Comparison of ENCODE assay signal across 1 cellular context in the genomic region with DNA sequence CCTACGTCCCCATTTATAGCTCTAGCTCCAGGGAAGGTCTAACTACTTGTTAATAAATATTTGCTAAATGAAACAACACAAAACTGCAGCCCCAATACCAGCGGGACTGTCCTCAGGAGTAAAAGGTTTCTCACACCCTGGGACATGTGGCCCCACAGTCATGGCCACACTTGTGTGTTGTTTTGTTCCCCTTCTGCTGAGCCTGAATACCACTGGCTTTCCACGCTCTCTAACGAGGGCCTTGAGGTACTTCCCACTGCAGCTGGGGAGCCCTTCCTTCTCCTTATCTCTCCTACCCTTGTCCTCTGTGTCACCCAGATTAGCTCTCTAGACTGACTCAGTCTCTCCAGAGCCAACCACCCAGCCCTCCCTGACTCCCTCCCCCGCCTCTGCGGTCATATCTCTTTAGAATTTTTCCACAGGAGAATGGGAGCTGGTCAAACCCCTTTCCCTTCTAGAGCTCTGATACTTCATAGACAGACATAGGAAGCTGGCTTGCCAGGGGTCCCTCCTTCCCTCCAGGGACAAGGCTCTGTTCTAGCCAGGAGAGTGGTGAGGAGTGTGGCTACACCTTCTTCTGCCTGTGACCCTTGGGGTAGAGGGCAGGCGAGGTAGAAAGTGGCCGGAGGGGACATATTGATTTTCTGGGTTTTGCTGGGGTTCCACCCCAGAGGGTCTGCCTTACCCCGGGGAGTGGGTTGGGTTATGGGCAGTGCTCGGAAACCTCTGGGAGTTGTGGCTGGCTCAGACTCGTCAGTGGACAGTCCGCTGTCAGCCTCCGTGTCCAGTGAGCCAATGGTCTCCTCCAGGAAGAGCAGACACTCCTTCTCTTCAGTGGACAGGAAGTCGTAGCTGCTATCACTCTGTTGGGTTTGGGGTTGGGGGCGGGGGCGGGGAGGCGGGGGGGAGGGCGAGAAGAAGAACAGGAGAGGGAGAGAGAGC.
TF ChIP-seq lines count a peak whose summit lies in the region.

No MANE protein-coding gene starts in this region.

TF ChIP-seq in K562, 482 proteins besides CTCF, POLR2A, EP300 and RAD21 (continued from another document and continues in another):
- TF ChIP-seq KAT7 (CRISPR knock-in tag; IDR thresholded peaks at IDR 0.05; ENCODE audit: borderline replicate concordance) (peak; percentile 79; the same call in 1 of the 2 replicates), COPS2 (conservative IDR thresholded peaks at IDR 0.05) (no peak), SMARCA5 (IDR thresholded peaks at IDR 0.05) (peak; percentile 81), SIX5 (IDR thresholded peaks at IDR 0.05; ENCODE audit: borderline replicate concordance in 1 of 2, insufficient read depth in 1 of 2, low read depth in 1 of 2, low read length in 2 of 2) (no peak), POLR2AphosphoS5 (IDR thresholded peaks at IDR 0.05; ENCODE audit: control insufficient read depth, insufficient read depth, low read depth, low read length) (peak; percentile 99), ZKSCAN3 (CRISPR knock-in tag; IDR thresholded peaks at IDR 0.05) (peak; percentile 77; the same call in 1 of the 2 replicates), HMG20B (CRISPR knock-in tag; IDR thresholded peaks at IDR 0.05) (no peak), TAF7 (tag; IDR thresholded peaks at IDR 0.05) (peak; percentile 87), ZNF124 (CRISPR knock-in tag; IDR thresholded peaks at IDR 0.05) (no peak), MXD1 (CRISPR knock-in tag; IDR thresholded peaks at IDR 0.05; ENCODE audit: borderline replicate concordance, poor library complexity, severe bottlenecking) (peak; percentile 87), JUNB (CRISPR knock-in tag; conservative IDR thresholded peaks at IDR 0.05) (peak; percentile 82), ZNF77 (CRISPR knock-in tag; IDR thresholded peaks at IDR 0.05) (0 out of 2 replicates have a peak, but pooled peaks have one; percentile 26), SMARCA4 (IDR thresholded peaks at IDR 0.05) (peak; percentile 100), ZNF133 (CRISPR knock-in tag; IDR thresholded peaks at IDR 0.05) (peak; percentile 91), ASH1L (IDR thresholded peaks at IDR 0.05; ENCODE audit: borderline replicate concordance, low read depth, partially characterized antibody) (peak; percentile 27), NFIC (IDR thresholded peaks at IDR 0.05) (peak; percentile 98), BRF2 (IDR thresholded peaks at IDR 0.05; ENCODE audit: borderline replicate concordance, insufficient read depth, insufficient read length) (no peak), ZFP30 (CRISPR knock-in tag; IDR thresholded peaks at IDR 0.05; ENCODE audit: borderline replicate concordance) (0 out of 2 replicates have a peak, but pooled peaks have one; percentile 6), ZNF79 (CRISPR knock-in tag; IDR thresholded peaks at IDR 0.05; ENCODE audit: low read depth) (peak; percentile 97), ZNF239 (CRISPR knock-in tag; IDR thresholded peaks at IDR 0.05) (peak; percentile 96), RBM15 (IDR thresholded peaks at IDR 0.05; ENCODE audit: insufficient read depth, low read length) (no peak), SNRNP70 (optimal IDR thresholded peaks at IDR 0.05; ENCODE audit: low read depth, low read length) (no peak), USF1 (CRISPR knock-in tag; IDR thresholded peaks at IDR 0.05) (peak; percentile 21; the same call in 1 of the 2 replicates), KLF6 (CRISPR knock-in tag; IDR thresholded peaks at IDR 0.05; ENCODE audit: borderline replicate concordance) (peak; percentile 99), USF2 (CRISPR knock-in tag; IDR thresholded peaks at IDR 0.05) (no peak), IFI16 (CRISPR knock-in tag; IDR thresholded peaks at IDR 0.05) (peak; percentile 97)
- TF ChIP-seq, protein P1, sequence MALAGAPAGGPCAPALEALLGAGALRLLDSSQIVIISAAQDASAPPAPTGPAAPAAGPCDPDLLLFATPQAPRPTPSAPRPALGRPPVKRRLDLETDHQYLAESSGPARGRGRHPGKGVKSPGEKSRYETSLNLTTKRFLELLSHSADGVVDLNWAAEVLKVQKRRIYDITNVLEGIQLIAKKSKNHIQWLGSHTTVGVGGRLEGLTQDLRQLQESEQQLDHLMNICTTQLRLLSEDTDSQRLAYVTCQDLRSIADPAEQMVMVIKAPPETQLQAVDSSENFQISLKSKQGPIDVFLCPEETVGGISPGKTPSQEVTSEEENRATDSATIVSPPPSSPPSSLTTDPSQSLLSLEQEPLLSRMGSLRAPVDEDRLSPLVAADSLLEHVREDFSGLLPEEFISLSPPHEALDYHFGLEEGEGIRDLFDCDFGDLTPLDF (CRISPR knock-in tag; IDR thresholded peaks at IDR 0.05) = peak; percentile 51; the same call in 1 of the 2 replicates
- TF ChIP-seq, protein P2, sequence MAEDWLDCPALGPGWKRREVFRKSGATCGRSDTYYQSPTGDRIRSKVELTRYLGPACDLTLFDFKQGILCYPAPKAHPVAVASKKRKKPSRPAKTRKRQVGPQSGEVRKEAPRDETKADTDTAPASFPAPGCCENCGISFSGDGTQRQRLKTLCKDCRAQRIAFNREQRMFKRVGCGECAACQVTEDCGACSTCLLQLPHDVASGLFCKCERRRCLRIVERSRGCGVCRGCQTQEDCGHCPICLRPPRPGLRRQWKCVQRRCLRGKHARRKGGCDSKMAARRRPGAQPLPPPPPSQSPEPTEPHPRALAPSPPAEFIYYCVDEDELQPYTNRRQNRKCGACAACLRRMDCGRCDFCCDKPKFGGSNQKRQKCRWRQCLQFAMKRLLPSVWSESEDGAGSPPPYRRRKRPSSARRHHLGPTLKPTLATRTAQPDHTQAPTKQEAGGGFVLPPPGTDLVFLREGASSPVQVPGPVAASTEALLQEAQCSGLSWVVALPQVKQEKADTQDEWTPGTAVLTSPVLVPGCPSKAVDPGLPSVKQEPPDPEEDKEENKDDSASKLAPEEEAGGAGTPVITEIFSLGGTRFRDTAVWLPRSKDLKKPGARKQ (CRISPR knock-in tag; IDR thresholded peaks at IDR 0.05) = no peak
- TF ChIP-seq, protein P3, sequence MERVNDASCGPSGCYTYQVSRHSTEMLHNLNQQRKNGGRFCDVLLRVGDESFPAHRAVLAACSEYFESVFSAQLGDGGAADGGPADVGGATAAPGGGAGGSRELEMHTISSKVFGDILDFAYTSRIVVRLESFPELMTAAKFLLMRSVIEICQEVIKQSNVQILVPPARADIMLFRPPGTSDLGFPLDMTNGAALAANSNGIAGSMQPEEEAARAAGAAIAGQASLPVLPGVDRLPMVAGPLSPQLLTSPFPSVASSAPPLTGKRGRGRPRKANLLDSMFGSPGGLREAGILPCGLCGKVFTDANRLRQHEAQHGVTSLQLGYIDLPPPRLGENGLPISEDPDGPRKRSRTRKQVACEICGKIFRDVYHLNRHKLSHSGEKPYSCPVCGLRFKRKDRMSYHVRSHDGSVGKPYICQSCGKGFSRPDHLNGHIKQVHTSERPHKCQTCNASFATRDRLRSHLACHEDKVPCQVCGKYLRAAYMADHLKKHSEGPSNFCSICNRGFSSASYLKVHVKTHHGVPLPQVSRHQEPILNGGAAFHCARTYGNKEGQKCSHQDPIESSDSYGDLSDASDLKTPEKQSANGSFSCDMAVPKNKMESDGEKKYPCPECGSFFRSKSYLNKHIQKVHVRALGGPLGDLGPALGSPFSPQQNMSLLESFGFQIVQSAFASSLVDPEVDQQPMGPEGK (CRISPR knock-in tag; IDR thresholded peaks at IDR 0.05; ENCODE audit: borderline replicate concordance) = peak; percentile 96
- TF ChIP-seq, protein P4, sequence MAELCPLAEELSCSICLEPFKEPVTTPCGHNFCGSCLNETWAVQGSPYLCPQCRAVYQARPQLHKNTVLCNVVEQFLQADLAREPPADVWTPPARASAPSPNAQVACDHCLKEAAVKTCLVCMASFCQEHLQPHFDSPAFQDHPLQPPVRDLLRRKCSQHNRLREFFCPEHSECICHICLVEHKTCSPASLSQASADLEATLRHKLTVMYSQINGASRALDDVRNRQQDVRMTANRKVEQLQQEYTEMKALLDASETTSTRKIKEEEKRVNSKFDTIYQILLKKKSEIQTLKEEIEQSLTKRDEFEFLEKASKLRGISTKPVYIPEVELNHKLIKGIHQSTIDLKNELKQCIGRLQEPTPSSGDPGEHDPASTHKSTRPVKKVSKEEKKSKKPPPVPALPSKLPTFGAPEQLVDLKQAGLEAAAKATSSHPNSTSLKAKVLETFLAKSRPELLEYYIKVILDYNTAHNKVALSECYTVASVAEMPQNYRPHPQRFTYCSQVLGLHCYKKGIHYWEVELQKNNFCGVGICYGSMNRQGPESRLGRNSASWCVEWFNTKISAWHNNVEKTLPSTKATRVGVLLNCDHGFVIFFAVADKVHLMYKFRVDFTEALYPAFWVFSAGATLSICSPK (IDR thresholded peaks at IDR 0.05; ENCODE audit: borderline replicate concordance) = no peak
- TF ChIP-seq, protein P5, sequence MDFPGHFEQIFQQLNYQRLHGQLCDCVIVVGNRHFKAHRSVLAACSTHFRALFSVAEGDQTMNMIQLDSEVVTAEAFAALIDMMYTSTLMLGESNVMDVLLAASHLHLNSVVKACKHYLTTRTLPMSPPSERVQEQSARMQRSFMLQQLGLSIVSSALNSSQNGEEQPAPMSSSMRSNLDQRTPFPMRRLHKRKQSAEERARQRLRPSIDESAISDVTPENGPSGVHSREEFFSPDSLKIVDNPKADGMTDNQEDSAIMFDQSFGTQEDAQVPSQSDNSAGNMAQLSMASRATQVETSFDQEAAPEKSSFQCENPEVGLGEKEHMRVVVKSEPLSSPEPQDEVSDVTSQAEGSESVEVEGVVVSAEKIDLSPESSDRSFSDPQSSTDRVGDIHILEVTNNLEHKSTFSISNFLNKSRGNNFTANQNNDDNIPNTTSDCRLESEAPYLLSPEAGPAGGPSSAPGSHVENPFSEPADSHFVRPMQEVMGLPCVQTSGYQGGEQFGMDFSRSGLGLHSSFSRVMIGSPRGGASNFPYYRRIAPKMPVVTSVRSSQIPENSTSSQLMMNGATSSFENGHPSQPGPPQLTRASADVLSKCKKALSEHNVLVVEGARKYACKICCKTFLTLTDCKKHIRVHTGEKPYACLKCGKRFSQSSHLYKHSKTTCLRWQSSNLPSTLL (IDR thresholded peaks at IDR 0.05) = no peak
- TF ChIP-seq, protein P6, sequence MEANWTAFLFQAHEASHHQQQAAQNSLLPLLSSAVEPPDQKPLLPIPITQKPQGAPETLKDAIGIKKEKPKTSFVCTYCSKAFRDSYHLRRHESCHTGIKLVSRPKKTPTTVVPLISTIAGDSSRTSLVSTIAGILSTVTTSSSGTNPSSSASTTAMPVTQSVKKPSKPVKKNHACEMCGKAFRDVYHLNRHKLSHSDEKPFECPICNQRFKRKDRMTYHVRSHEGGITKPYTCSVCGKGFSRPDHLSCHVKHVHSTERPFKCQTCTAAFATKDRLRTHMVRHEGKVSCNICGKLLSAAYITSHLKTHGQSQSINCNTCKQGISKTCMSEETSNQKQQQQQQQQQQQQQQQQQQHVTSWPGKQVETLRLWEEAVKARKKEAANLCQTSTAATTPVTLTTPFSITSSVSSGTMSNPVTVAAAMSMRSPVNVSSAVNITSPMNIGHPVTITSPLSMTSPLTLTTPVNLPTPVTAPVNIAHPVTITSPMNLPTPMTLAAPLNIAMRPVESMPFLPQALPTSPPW (CRISPR knock-in tag; IDR thresholded peaks at IDR 0.05) = peak; percentile 93
- TF ChIP-seq, protein P7, sequence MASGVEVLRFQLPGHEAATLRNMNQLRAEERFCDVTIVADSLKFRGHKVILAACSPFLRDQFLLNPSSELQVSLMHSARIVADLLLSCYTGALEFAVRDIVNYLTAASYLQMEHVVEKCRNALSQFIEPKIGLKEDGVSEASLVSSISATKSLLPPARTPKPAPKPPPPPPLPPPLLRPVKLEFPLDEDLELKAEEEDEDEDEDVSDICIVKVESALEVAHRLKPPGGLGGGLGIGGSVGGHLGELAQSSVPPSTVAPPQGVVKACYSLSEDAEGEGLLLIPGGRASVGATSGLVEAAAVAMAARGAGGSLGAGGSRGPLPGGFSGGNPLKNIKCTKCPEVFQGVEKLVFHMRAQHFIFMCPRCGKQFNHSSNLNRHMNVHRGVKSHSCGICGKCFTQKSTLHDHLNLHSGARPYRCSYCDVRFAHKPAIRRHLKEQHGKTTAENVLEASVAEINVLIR (CRISPR knock-in tag; IDR thresholded peaks at IDR 0.05) = peak; percentile 86
- TF ChIP-seq, protein P8, sequence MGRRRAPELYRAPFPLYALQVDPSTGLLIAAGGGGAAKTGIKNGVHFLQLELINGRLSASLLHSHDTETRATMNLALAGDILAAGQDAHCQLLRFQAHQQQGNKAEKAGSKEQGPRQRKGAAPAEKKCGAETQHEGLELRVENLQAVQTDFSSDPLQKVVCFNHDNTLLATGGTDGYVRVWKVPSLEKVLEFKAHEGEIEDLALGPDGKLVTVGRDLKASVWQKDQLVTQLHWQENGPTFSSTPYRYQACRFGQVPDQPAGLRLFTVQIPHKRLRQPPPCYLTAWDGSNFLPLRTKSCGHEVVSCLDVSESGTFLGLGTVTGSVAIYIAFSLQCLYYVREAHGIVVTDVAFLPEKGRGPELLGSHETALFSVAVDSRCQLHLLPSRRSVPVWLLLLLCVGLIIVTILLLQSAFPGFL (CRISPR knock-in tag; IDR thresholded peaks at IDR 0.05) = no peak
- TF ChIP-seq, protein P9, sequence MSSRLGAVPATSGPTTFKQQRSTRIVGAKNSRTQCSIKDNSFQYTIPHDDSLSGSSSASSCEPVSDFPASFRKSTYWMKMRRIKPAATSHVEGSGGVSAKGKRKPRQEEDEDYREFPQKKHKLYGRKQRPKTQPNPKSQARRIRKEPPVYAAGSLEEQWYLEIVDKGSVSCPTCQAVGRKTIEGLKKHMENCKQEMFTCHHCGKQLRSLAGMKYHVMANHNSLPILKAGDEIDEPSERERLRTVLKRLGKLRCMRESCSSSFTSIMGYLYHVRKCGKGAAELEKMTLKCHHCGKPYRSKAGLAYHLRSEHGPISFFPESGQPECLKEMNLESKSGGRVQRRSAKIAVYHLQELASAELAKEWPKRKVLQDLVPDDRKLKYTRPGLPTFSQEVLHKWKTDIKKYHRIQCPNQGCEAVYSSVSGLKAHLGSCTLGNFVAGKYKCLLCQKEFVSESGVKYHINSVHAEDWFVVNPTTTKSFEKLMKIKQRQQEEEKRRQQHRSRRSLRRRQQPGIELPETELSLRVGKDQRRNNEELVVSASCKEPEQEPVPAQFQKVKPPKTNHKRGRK (tag; IDR thresholded peaks at IDR 0.05) = no peak
